ENCODE assay signal across 9 cellular contexts in the genomic region with DNA sequence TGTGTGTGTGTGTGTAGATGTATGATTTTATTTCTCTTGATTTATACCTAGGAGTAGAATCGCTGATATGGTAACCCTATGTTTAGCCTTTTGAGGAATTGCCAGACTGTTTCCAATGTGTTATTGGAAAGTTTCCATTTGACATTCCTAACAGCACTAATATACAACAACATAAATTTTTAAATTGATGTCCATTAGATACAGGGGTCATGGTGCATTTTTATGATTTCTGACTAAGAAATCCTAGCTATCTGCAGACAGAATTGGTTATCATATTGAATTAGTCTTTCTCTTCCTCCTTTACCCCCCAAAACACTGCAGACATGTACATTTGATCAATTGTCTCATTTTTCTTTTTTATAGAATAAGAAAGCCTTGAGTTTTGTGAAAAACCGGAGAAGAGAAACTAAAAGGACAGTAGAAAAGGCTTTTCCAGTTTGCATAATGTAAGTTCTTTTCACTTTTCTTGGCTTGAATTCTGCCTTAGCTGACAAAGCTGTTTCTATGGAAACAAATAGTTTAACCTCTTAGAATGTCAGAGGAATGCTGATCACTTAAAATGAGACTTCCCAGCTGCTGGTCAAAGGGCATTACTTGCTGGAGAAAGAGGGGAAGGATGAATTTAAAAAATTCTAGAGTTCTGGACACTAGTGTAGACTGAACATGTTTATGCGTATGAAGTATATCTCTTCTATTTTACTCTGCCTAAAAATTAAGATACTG. TPM values are rescaled to one million over a fixed set of nuclear protein-coding genes. Genes with fewer than 3 reads are reported as not detected.
DNase-seq lines count a peak whose midpoint lies in the region; ATAC-seq and TF ChIP-seq lines count a peak whose summit lies in the region.
"Had no signal": no experiment of that assay in that cellular context is flagged by ENCODE, and none has a peak within 500 bp of the region (broad histone marks: within the 10 kb centered on the region; RNA-seq: fewer than 3 reads in every experiment).

No MANE protein-coding gene starts in this region.

- H3K27ac Mint-ChIP-seq in memory B cell: peak overlapping the region; percentile 48

- WGBS in thyroid gland, 2 donors: 48 to 52% methylated on average over 3 of the region's 3 CpGs

- no peak for TF ChIP-seq POLR2A in thyroid gland (IDR thresholded peaks at IDR 0.05)

- no peak overlapping the region for H3K4me3 Mint-ChIP-seq in memory B cell

- 0 out of 2 replicates have a peak overlapping the region, but pooled peaks have one; percentile 9 for H3K4me3 ChIP-seq in MG63
- H3K4me3 ChIP-seq in thyroid gland (replicated peaks in 1 of 3): no peak overlapping the region

- peaks cover 6% of the 10 kb centered on the region for H3K4me1 Mint-ChIP-seq in memory B cell

- no peaks in the 10 kb centered on the region for H3K9me3 Mint-ChIP-seq in memory B cell

- no peaks in the 10 kb centered on the region; the same call in 1 of the 2 replicates for H3K36me3 ChIP-seq in MG63
- no peaks in the 10 kb centered on the region for H3K36me3 ChIP-seq in thyroid gland

- H3K27me3 ChIP-seq in MG63 (no peaks in the 10 kb centered on the region), thyroid gland (no peaks in the 10 kb centered on the region)

- TF ChIP-seq CTCF in thyroid gland (IDR thresholded peaks at IDR 0.05): no peak

- H3K4me1 ChIP-seq in thyroid gland: peaks cover 25 to 32% of the 10 kb centered on the region in 2 donors

- peaks cover 21% of the 10 kb centered on the region for H3K36me3 Mint-ChIP-seq in memory B cell

- intact Hi-C loops in thyroid gland (cut with DNase I): no loop called here

- H3K27me3 Mint-ChIP-seq in memory B cell: no peaks in the 10 kb centered on the region

- DNase-seq in MG63 (no peak), epidermal melanocyte (ENCODE audit: insufficient read length, low spot score) (peak; percentile 69), memory B cell (ENCODE audit: low spot score in 2 of 2) (no peak), thyroid gland (no peak), NCI-H2081 (lab: John Stamatoyannopoulos, UW) (no peak), activated T-cell treated with anti-CD3 and anti-CD28 coated beads for 4 hours (no peak)
- no peak for DNase-seq in activated CD4-positive, alpha-beta T cell treated with anti-CD3 and anti-CD28 coated beads, Interleukin-2, amount 50 U/mL, for 48 hours
- DNase-seq: glutamatergic neuron, NCI-H69 had no signal

- H3K9me3 ChIP-seq in MG63: no peaks in the 10 kb centered on the region
- H3K9me3 ChIP-seq in thyroid gland: no peaks in the 10 kb centered on the region

- no peak for ATAC-seq in memory B cell (ENCODE audit: low read depth)

- peak overlapping the region; percentile 6 to 67 (median 24) for H3K27ac ChIP-seq in thyroid gland

RNA-seq across cellular contexts. Expression of a gene that starts 28.3 kb away (rescaled TPM):
- total RNA-seq in MG63 (2014; rRNA removed; shearing (Covaris generic); ENCODE audit: low replicate concordance): 8.5 and 16.3 TPM in 2 replicates
- total RNA-seq in thyroid gland: 10 to 100 TPM; 62.6 to 88.4 (median 77.5) TPM
